16 cellular contexts compared by ENCODE assay signal in the genomic region with DNA sequence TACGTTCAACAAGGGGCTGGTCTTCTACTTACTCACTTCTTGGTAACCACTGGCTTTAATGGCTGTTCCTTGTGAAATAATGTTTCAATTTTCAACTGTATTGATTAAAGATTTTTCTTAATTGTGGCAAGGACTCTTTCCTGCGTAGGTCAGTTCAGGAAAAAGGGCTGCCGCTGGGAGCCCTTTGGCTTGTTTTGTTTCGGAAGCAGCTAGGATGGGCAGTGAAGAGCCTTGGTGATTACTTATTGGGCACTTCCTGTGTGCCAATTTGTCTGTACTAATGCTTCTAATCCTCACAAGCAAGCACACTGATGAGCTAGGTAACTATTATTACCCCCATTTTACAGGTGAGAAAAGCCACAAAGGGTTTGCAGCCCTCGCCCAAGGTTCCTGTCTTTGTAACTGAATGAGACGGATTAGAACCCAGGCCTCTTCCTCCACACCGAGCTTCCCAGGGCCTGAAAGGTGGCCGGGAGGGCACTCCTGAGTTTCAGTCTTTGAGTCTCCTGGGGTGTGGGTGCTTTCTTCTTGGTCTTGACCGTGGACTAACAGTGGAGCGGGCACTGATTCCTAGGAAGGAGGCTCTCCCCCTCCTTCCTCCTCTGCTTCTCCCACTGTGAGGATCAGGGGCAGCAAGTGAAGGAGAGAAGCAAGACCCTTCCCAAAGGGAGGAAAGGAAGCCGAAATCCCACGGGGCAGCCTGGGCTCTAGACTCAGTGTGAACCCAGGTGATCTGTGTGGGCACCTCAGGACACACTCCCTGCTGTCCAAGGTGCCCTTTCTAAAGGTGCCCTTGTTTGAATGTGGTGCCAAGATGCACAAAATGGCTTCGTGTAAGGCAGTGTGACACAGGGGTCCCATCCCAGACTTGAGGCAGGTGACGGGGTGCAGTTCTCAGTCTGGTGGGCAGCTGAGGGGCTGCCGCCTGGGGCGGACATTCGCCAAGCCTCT. TPM values are rescaled to one million over a fixed set of nuclear protein-coding genes. Genes with fewer than 3 reads are reported as not detected.
A peak's percentile ranks its signal among the peaks of the same experiment; 100 is the strongest.
DNase-seq lines count a peak whose midpoint lies in the region; ATAC-seq and TF ChIP-seq lines count a peak whose summit lies in the region.
"Had no signal": no experiment of that assay in that cellular context is flagged by ENCODE, and none has a peak within 500 bp of the region (broad histone marks: within the 10 kb centered on the region; RNA-seq: fewer than 3 reads in every experiment).

No MANE protein-coding gene starts in this region.

- no peak overlapping the region for H3K4me3 Mint-ChIP-seq in activated CD4-positive, alpha-beta memory T cell treated with anti-CD3 and anti-CD28 coated beads for 36 hours
- H3K4me3 Mint-ChIP-seq: immature natural killer cell had no signal

- H3K27ac ChIP-seq in AG04450 (ENCODE audit: low read depth, low read length): peak overlapping the region; percentile 11
- H3K27ac ChIP-seq in mammary epithelial cell (ENCODE audit: insufficient read depth, low read depth, low read length): no peak overlapping the region
- H3K27ac ChIP-seq in left lung: peak overlapping the region; percentile 50 to 66
- H3K27ac ChIP-seq in caudate nucleus (ENCODE audit: low read depth, low read length): no peak overlapping the region
- H3K27ac ChIP-seq in body of pancreas: peak overlapping the region in 2 of 4 donors; percentile 5 to 45

- in situ Hi-C loops in mammary epithelial cell (cut with MboI; ENCODE audit: low sequenced_read_pairs in 2 of 2): no loop called here

- no TSS peak for BruUV-seq in mammary epithelial cell (replicated peaks; lab: Mats Ljungman, UMichigan)

- dilution Hi-C loops in mammary epithelial cell (cut with HindIII; ENCODE audit: low sequenced_read_pairs): no loop called here

- H3K9me3 Mint-ChIP-seq in activated CD4-positive, alpha-beta memory T cell treated with anti-CD3 and anti-CD28 coated beads for 36 hours: no peaks in the 10 kb centered on the region

- peaks cover 10% of the 10 kb centered on the region for H3K4me1 Mint-ChIP-seq in activated CD4-positive, alpha-beta memory T cell treated with anti-CD3 and anti-CD28 coated beads for 36 hours (ENCODE audit: low read depth)
- H3K4me1 Mint-ChIP-seq: immature natural killer cell had no signal

- POLR2A ChIA-PET in AG04450 (lab: Yijun Ruan, JAX): no interaction called here
- POLR2A ChIA-PET in activated CD4-positive, alpha-beta memory T cell treated with anti-CD3 and anti-CD28 coated beads for 36 hours (lab: Charles Lee): no interaction called here

- H2AFZ ChIP-seq in mammary epithelial cell (ENCODE audit: low read depth, low read length): no peak overlapping the region

- no peaks in the 10 kb centered on the region; the same call in 1 of the 2 replicates for H3K9me3 ChIP-seq in AG04450 (ENCODE audit: control insufficient read depth, insufficient read depth, low read length)
- H3K9me3 ChIP-seq in mammary epithelial cell (replicated peaks; ENCODE audit: insufficient read depth, low read length): no peaks in the 10 kb centered on the region
- no peaks in the 10 kb centered on the region for H3K9me3 ChIP-seq in left lung
- no peaks in the 10 kb centered on the region for H3K9me3 ChIP-seq in skeletal muscle satellite cell (replicated peaks; ENCODE audit: low read length)
- H3K9me3 ChIP-seq in body of pancreas: no peaks in the 10 kb centered on the region
- H3K9me3 ChIP-seq: adrenal gland had no signal

- H3K9ac ChIP-seq in mammary epithelial cell (ENCODE audit: insufficient read depth, low read length): no peak overlapping the region
- no peak overlapping the region for H3K9ac ChIP-seq in skeletal muscle satellite cell (ENCODE audit: low read depth, low read length)

- H3K4me2 ChIP-seq in mammary epithelial cell (ENCODE audit: insufficient read depth, low read depth, low read length) (peak overlapping the region; percentile 67), skeletal muscle satellite cell (ENCODE audit: low read length) (peak overlapping the region; percentile 52)

- H3K36me3 ChIP-seq in mammary epithelial cell (ENCODE audit: insufficient read depth, low read length) (no peaks in the 10 kb centered on the region), left lung (peaks cover 0 to 4% of the 10 kb centered on the region in 2 donors), skeletal muscle satellite cell (ENCODE audit: insufficient read depth, low read length) (peaks cover 31% of the 10 kb centered on the region), body of pancreas (replicated peaks in 1 of 2; ENCODE audit: insufficient read depth in 1 of 2, low read depth in 2 of 2) (no peaks in the 10 kb centered on the region)
- H3K36me3 ChIP-seq: adrenal gland had no signal

- H3K27ac Mint-ChIP-seq in activated CD4-positive, alpha-beta memory T cell treated with anti-CD3 and anti-CD28 coated beads for 36 hours: no peak overlapping the region
- H3K27ac Mint-ChIP-seq: immature natural killer cell had no signal

- H3K27me3 ChIP-seq in AG04450 (ENCODE audit: control insufficient read depth, insufficient read depth, low read length) (no peaks in the 10 kb centered on the region), mammary epithelial cell (ENCODE audit: insufficient read depth, low read length) (no peaks in the 10 kb centered on the region), left lung (peaks cover 22 to 66% of the 10 kb centered on the region in 2 donors), skeletal muscle satellite cell (ENCODE audit: control insufficient read depth, insufficient read depth, low read length) (no peaks in the 10 kb centered on the region), body of pancreas (peaks cover 0 to 6% of the 10 kb centered on the region in 2 donors)

- no peak for DNase-seq in AG04450 (ENCODE audit: low read depth, low spot score)
- DNase-seq in mammary epithelial cell: no peak
- peak in 1 of 2 donors; percentile 26 for DNase-seq in left lung
- DNase-seq in caudate nucleus (lab: John Stamatoyannopoulos, UW): no peak
- no peak for DNase-seq in activated CD4-positive, alpha-beta memory T cell treated with anti-CD3 and anti-CD28 coated beads for 36 hours
- DNase-seq in body of pancreas: no peak
- DNase-seq: activated CD4-positive, alpha-beta T cell treated with anti-CD3 and anti-CD28 coated beads, Interleukin-2, amount 50 U/mL, for 1 hour; activated T-cell treated with anti-CD3 and anti-CD28 coated beads, Interleukin-2, amount 50 U/mL, for 48 hours; adrenal gland; AML-193; foreskin melanocyte; immature natural killer cell; SHP77; stimulated activated CD4-positive, alpha-beta T cell treated with anti-CD3 and anti-CD28 coated beads, Interleukin-4, amount 100 ng/mL, for 24 hours had no signal

- CTCF ChIA-PET in AG04450 (lab: Charles Lee) (interaction anchor here (1.2 to 3.1 kb wide), 2 partner anchors 64 to 89 kb away, joined by 3 to 12 read pairs; no protein-coding TSS in a partner anchor), mammary epithelial cell (lab: Charles Lee; ENCODE audit: low non-redundant PET) (no interaction called here)
- CTCF ChIA-PET in activated CD4-positive, alpha-beta memory T cell treated with anti-CD3 and anti-CD28 coated beads for 36 hours (lab: Charles Lee): no interaction called here

- H3K4me3 ChIP-seq in AG04450 (ENCODE audit: low read depth, low read length): no peak overlapping the region
- H3K4me3 ChIP-seq in mammary epithelial cell (replicated peaks in 1 of 3; ENCODE audit: insufficient read depth in 1 of 3, low read depth in 2 of 3, low read length in 3 of 3): no peak overlapping the region
- peak overlapping the region in 1 of 2 donors; percentile 55 for H3K4me3 ChIP-seq in left lung
- H3K4me3 ChIP-seq in skeletal muscle satellite cell (ENCODE audit: low read length): no peak overlapping the region
- H3K4me3 ChIP-seq in body of pancreas: no peak overlapping the region

- peaks cover 47% of the 10 kb centered on the region for H3K4me1 ChIP-seq in mammary epithelial cell (ENCODE audit: insufficient read depth, low read length)
- peaks cover 0 to 25% of the 10 kb centered on the region in 2 donors for H3K4me1 ChIP-seq in left lung
- peaks cover 44% of the 10 kb centered on the region for H3K4me1 ChIP-seq in skeletal muscle satellite cell (ENCODE audit: control insufficient read depth, insufficient read depth, low read length)
- H3K4me1 ChIP-seq in body of pancreas: peaks cover 57% of the 10 kb centered on the region

- intact Hi-C loops in mammary epithelial cell (cut with micrococcal nuclease): no loop called here
- intact Hi-C loops in left lung (cut with DNase I): no loop called here
- intact Hi-C loops in activated CD4-positive, alpha-beta memory T cell treated with anti-CD3 and anti-CD28 coated beads for 36 hours (cut with micrococcal nuclease): no loop called here
- intact Hi-C loops in body of pancreas (cut with DNase I): no loop called here

- no peak for TF ChIP-seq CTCF in AG04450 (IDR thresholded peaks at IDR 0.05; ENCODE audit: low read depth, low read length)
- TF ChIP-seq CTCF in mammary epithelial cell (conservative IDR thresholded peaks at IDR 0.05 in 1 of 2, IDR thresholded peaks at IDR 0.05 in 1 of 2; ENCODE audit: extremely low read depth in 1 of 2, insufficient read depth in 1 of 2, low read depth in 1 of 2, low read length in 2 of 2): no peak
- no peak for TF ChIP-seq CTCF in left lung (IDR thresholded peaks at IDR 0.05)
- TF ChIP-seq CTCF in body of pancreas (IDR thresholded peaks at IDR 0.05): no peak

- WGBS in mammary epithelial cell (ENCODE audit: low coverage, missing lambda C conversion rate): 77% methylated on average over 15 of the region's 17 CpGs
- 65 to 77% methylated on average over 12 to 17 of the region's 17 CpGs for WGBS in body of pancreas, 2 donors

- no peaks in the 10 kb centered on the region for H4K20me1 ChIP-seq in mammary epithelial cell (ENCODE audit: insufficient read depth, low read length)

- peaks cover 43% of the 10 kb centered on the region for H3K27me3 Mint-ChIP-seq in activated CD4-positive, alpha-beta memory T cell treated with anti-CD3 and anti-CD28 coated beads for 36 hours

- H3K79me2 ChIP-seq in mammary epithelial cell (ENCODE audit: insufficient read depth, low read length): peaks cover 89% of the 10 kb centered on the region

- H3K36me3 Mint-ChIP-seq in activated CD4-positive, alpha-beta memory T cell treated with anti-CD3 and anti-CD28 coated beads for 36 hours: no peaks in the 10 kb centered on the region
- H3K36me3 Mint-ChIP-seq: immature natural killer cell had no signal

- ATAC-seq in left lung (no peak), GM18858 (IDR thresholded peaks at IDR 0.05; ENCODE audit: unreplicated experiment) (no peak), body of pancreas (no peak)

- no peak for TF ChIP-seq POLR2A in body of pancreas (IDR thresholded peaks at IDR 0.05)

RNA-seq across cellular contexts. Expression of gene COL4A2, which starts 3.7 kb away (rescaled TPM):
- 208 and 248 TPM in 2 replicates for polyA plus RNA-seq in AG04450 (2011; rRNA removed)
- 167 and 215 TPM in 2 replicates for polyA minus RNA-seq in AG04450 (2011; rRNA and poly(A)+ RNA removed)
- 10 to 100 TPM; 74.9 to 94.2 TPM for total RNA-seq in mammary epithelial cell
- 119 TPM for polyA plus RNA-seq in mammary epithelial cell
- polyA minus RNA-seq in mammary epithelial cell: 78.3 TPM
- total RNA-seq in left lung: 100 to 1,000 TPM; 343 to 638 TPM
- 75.5 and 113 TPM in 2 replicates for total RNA-seq in skeletal muscle satellite cell (2012; rRNA removed)
- total RNA-seq in activated CD4-positive, alpha-beta memory T cell treated with anti-CD3 and anti-CD28 coated beads for 36 hours: not detected
- total RNA-seq in body of pancreas: 100 to 1,000 TPM in 1 of 2 donors, 10 to 100 TPM in 1; 69.3 to 230 TPM
- polyA plus RNA-seq: immature natural killer cell had no signal

RNA-seq across cellular contexts. Expression of gene COL4A1, which starts 3.9 kb away (rescaled TPM):
- 206 and 210 TPM in 2 replicates for polyA plus RNA-seq in AG04450 (2011; rRNA removed)
- polyA minus RNA-seq in AG04450 (2011; rRNA and poly(A)+ RNA removed): 207 and 224 TPM in 2 replicates
- 10 to 100 TPM; 40.9 to 89.0 TPM for total RNA-seq in mammary epithelial cell
- 28.1 TPM for polyA plus RNA-seq in mammary epithelial cell
- polyA minus RNA-seq in mammary epithelial cell: 57.7 TPM
- 1,000 to 10,000 TPM in 1 of 2 donors, 100 to 1,000 TPM in 1; 418 to 1,057 TPM for total RNA-seq in left lung
- total RNA-seq in skeletal muscle satellite cell (2012; rRNA removed): 112 and 149 TPM in 2 replicates
- not detected for total RNA-seq in activated CD4-positive, alpha-beta memory T cell treated with anti-CD3 and anti-CD28 coated beads for 36 hours
- 100 to 1,000 TPM in 1 of 2 donors, 10 to 100 TPM in 1; 80.4 to 253 TPM for total RNA-seq in body of pancreas
- polyA plus RNA-seq: immature natural killer cell had no signal

Comparison
In these comparisons a context has a peak if more than half of its experiments do, and no peak if none do; other contexts are left out.
1. H3K27ac ChIP-seq: peak in AG04450 (single experiment) and left lung (2 of 2); none in mammary epithelial cell (single experiment) and caudate nucleus (single experiment).
2. RNA of gene COL4A2, which starts 3.7 kb away (total RNA-seq): 343 to 638 TPM in left lung, 69.3 to 230 TPM in body of pancreas and 74.9 to 94.2 TPM in mammary epithelial cell; not detected in activated CD4-positive, alpha-beta memory T cell treated with anti-CD3 and anti-CD28 coated beads for 36 hours; every median in the first group is over 10 times any median in the second.
3. RNA of gene COL4A1, which starts 3.9 kb away (total RNA-seq): 418 to 1,057 TPM in left lung, 80.4 to 253 TPM in body of pancreas and 40.9 to 89.0 TPM in mammary epithelial cell; not detected in activated CD4-positive, alpha-beta memory T cell treated with anti-CD3 and anti-CD28 coated beads for 36 hours; every median in the first group is over 10 times any median in the second.